9 cellular contexts compared by ENCODE assay signal in the genomic region with DNA sequence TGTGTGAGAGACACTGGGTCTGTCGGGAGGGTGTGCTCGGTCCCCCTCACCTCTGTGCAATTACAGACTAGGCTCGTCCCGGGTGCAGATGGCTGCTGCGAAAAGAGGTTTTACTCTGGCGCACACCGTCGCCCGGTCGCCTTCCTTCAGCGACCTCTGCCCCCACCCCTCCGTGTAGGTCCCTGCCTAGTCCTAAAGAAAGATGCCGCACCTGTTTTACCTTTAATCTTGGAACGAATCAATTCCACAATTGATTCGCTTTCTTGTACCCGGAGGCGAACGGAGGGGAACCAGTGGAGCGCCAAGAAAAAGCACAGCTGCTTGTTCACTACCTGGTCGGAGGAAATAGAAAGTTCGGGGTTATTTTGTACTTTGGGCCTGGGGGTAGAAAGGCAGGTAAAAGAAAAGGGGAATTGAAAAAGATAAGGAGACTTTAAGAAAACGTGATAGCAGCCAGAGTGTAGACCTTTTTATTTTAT. TPM values are rescaled to one million over a fixed set of nuclear protein-coding genes. Genes with fewer than 3 reads are reported as not detected.
DNase-seq lines count a peak whose midpoint lies in the region; TF ChIP-seq lines count a peak whose summit lies in the region.
"Had no signal": no experiment of that assay in that cellular context is flagged by ENCODE, and none has a peak within 500 bp of the region (broad histone marks: within the 10 kb centered on the region; RNA-seq: fewer than 3 reads in every experiment).

No MANE protein-coding gene starts in this region.

- H3K36me3 ChIP-seq in breast epithelium (no peaks in the 10 kb centered on the region), MM.1S (replicated peaks; ENCODE audit: insufficient read depth, low read length) (no peaks in the 10 kb centered on the region), tibial nerve (no peaks in the 10 kb centered on the region)

- no peak overlapping the region for H3K4me3 Mint-ChIP-seq in MCF 10A (ENCODE audit: unreplicated experiment)

- H3K4me1 Mint-ChIP-seq in MCF 10A (ENCODE audit: insufficient read depth, unreplicated experiment), result peaks cover 27% of the 10 kb centered on the region

- H3K9me3 Mint-ChIP-seq in MCF 10A (ENCODE audit: unreplicated experiment), result no peaks in the 10 kb centered on the region

- DNase-seq in breast epithelium (ENCODE audit: low spot score in 2 of 2) (no peak), MCF 10A (ENCODE audit: unreplicated experiment) (no peak), MM.1S (peak; percentile 26), tibial nerve (ENCODE audit: low spot score in 2 of 2) (no peak), NCI-H1930 (lab: John Stamatoyannopoulos, UW) (no peak), DMS79 (lab: John Stamatoyannopoulos, UW) (no peak), HK-2 (ENCODE audit: unreplicated experiment) (no peak)

- no peaks in the 10 kb centered on the region for H4K20me1 ChIP-seq in MM.1S (ENCODE audit: insufficient read depth, low read length)

- H3K27me3 Mint-ChIP-seq in MCF 10A (ENCODE audit: insufficient read depth, unreplicated experiment), result peaks cover 24% of the 10 kb centered on the region

- no peaks in the 10 kb centered on the region for H3K9me2 ChIP-seq in MM.1S (replicated peaks; ENCODE audit: insufficient read depth, low read length)

- peak overlapping the region; percentile 78 for H3K4me2 ChIP-seq in MM.1S (ENCODE audit: low read depth, low read length)

- intact Hi-C loops in breast epithelium (cut with DNase I; ENCODE audit: low total_unique reads) (no loop called here), MCF 10A (cut with micrococcal nuclease) (no loop called here)

- no peaks in the 10 kb centered on the region for H3K4me1 ChIP-seq in breast epithelium
- H3K4me1 ChIP-seq in MM.1S (ENCODE audit: low read length), result peaks cover 19% of the 10 kb centered on the region
- H3K4me1 ChIP-seq in tibial nerve, result peaks cover 0 to 30% (median 0%) of the 10 kb centered on the region in 4 donors

- BruUV-seq in MCF 10A (replicated peaks; lab: Mats Ljungman, UMichigan), result no TSS peak

- no peaks in the 10 kb centered on the region for H3K36me3 Mint-ChIP-seq in MCF 10A (ENCODE audit: insufficient read depth, unreplicated experiment)

- H3K79me2 ChIP-seq in MM.1S (ENCODE audit: low read length), result peaks cover 31% of the 10 kb centered on the region

- TF ChIP-seq POLR2A in breast epithelium (IDR thresholded peaks at IDR 0.05), result no peak
- TF ChIP-seq POLR2A in tibial nerve (IDR thresholded peaks at IDR 0.05), result no peak

- no peak for TF ChIP-seq CTCF in breast epithelium (IDR thresholded peaks at IDR 0.05)
- no peak for TF ChIP-seq CTCF in MCF 10A (IDR thresholded peaks at IDR 0.05; ENCODE audit: unreplicated experiment)
- TF ChIP-seq CTCF in MM.1S (IDR thresholded peaks at IDR 0.05; ENCODE audit: low read length), result no peak
- no peak for TF ChIP-seq CTCF in tibial nerve (IDR thresholded peaks at IDR 0.05)

- peak overlapping the region; percentile 27 to 43 for H3K27ac ChIP-seq in breast epithelium
- H3K27ac ChIP-seq in MM.1S (ENCODE audit: low read length), result peak overlapping the region; percentile 65; the same call in 1 of the 2 replicates
- peak overlapping the region in 2 of 4 donors; percentile 72 to 81 for H3K27ac ChIP-seq in tibial nerve

- H3K27me3 ChIP-seq in breast epithelium, result no peaks in the 10 kb centered on the region
- no peaks in the 10 kb centered on the region for H3K27me3 ChIP-seq in MM.1S (replicated peaks; ENCODE audit: insufficient read depth, low read length)
- peaks cover 0 to 29% of the 10 kb centered on the region in 2 donors for H3K27me3 ChIP-seq in tibial nerve

- WGBS in tibial nerve, 2 donors, result 7 to 9% methylated on average over 20 to 22 of the region's 22 CpGs

- POLR2A ChIA-PET in MCF 10A (lab: Yijun Ruan, JAX), result interaction anchor here (1.2 kb wide), 2 partner anchors 10 to 21 kb away, joined by 4 read pairs; no protein-coding TSS in a partner anchor

- peak overlapping the region; percentile 92 for H2AFZ ChIP-seq in MM.1S (ENCODE audit: low read length)

- no peak overlapping the region for H3K27ac Mint-ChIP-seq in MCF 10A (ENCODE audit: low read depth, unreplicated experiment)

- H3K4me3 ChIP-seq in breast epithelium, result peak overlapping the region; percentile 47 to 71 (median 69)
- H3K4me3 ChIP-seq in MM.1S (ENCODE audit: low read length), result peak overlapping the region; percentile 82
- H3K4me3 ChIP-seq in iPS-18c (ENCODE audit: insufficient read depth, low read depth, low read length), result peak overlapping the region; percentile 52; the same call in 1 of the 2 replicates
- H3K4me3 ChIP-seq in tibial nerve, result peak overlapping the region; percentile 47 to 68 (median 58)

- peaks cover 17% of the 10 kb centered on the region for H3F3A ChIP-seq in MM.1S (ENCODE audit: insufficient read depth, low read length)

- CTCF ChIA-PET in MCF 10A (lab: Yijun Ruan, JAX), result interaction anchor here (0.6 kb wide), 1 partner anchor 64 kb away, joined by 3 read pairs; no protein-coding TSS in a partner anchor

- TF ChIP-seq EP300 in tibial nerve (IDR thresholded peaks at IDR 0.05), result no peak

- H3K9me3 ChIP-seq in breast epithelium (no peaks in the 10 kb centered on the region), MM.1S (replicated peaks; ENCODE audit: insufficient read depth, low read length) (no peaks in the 10 kb centered on the region), iPS-18c (ENCODE audit: control insufficient read depth, insufficient read depth, low read length) (peaks cover 3% of the 10 kb centered on the region), tibial nerve (no peaks in the 10 kb centered on the region)

- H3K9ac ChIP-seq in MM.1S (ENCODE audit: low read length), result peak overlapping the region; percentile 77

RNA-seq across cellular contexts. Expression of a gene that starts 1.2 kb away (rescaled TPM):
- total RNA-seq in breast epithelium, result 10 to 100 TPM in 2 of 3 donors, 1 to 10 TPM in 1; 1.4 to 26.8 (median 11.1) TPM
- total RNA-seq in MCF 10A (2022), result 0.09 TPM in 1 of 2 replicates, not detected in the other
- 10 to 100 TPM; 15.6 to 53.8 (median 40.7) TPM for total RNA-seq in tibial nerve
- total RNA-seq: activated CD8-positive, alpha-beta memory T cell treated with anti-CD3 and anti-CD28 coated beads for 36 hours had no signal
